Comparison of ENCODE assay signal across 8 cellular contexts in the genomic region with DNA sequence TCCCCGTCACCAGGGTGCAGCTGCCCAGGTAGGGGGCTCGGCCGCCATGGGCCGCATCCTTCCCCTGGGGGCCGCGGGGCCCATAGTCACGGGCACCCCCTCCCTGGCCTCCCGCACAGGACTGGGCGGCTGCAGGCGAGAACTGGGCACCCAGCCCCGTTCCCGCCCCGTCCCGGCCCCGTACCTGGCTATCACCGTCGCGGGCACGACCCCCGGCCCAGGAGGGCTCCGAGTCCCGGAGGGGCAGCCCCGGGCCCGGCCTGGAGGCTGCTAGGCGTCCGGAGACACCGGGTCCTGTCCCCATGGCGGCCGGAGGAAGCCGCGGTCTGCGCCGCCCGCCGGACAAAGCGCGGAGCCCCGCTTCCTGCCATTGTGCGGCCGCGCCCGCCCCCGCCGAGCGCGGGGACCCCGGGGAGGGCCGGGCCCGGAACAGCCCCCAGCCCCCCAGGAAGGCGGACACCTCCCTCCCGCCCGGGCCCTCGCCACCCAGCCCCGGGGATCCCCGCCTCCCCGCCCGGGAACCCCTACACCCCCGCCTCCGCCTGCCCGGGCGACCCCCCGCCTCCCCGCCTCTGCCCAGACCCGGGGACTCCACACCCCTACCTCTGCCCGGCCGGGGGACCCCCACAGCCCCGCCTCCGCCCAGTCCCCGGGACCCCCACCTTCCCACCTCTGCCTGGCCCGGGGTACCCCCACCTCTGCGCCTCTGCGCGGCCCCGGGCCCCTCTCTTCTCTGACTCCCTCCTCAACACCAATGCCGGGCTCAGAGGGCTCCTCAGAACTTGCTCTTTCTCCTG. TPM values are rescaled to one million over a fixed set of nuclear protein-coding genes. Genes with fewer than 3 reads are reported as not detected.
DNase-seq lines count a peak whose midpoint lies in the region; ATAC-seq and TF ChIP-seq lines count a peak whose summit lies in the region.

No MANE protein-coding gene starts in this region.

- no peak overlapping the region for H3K9ac ChIP-seq in rectal smooth muscle tissue (ENCODE audit: low read length)

- no peaks in the 10 kb centered on the region for H3K36me3 Mint-ChIP-seq in immature natural killer cell

- no peaks in the 10 kb centered on the region for H3K9me3 ChIP-seq in ascending aorta

- intact Hi-C loops in ascending aorta (cut with DNase I) = no loop called here
- intact Hi-C loops in left ventricle myocardium superior (cut with micrococcal nuclease) = loop anchor here (5.0 kb wide), 1 partner anchor 67 kb away; the partner anchor contains the start of gene NOL9

- H3K27ac ChIP-seq in ascending aorta = no peak overlapping the region
- no peak overlapping the region for H3K27ac ChIP-seq in rectal smooth muscle tissue (ENCODE audit: low read depth, low read length)

- no peak for TF ChIP-seq CTCF in ascending aorta (IDR thresholded peaks at IDR 0.05)

- H3K4me3 ChIP-seq in ascending aorta (peak overlapping the region; percentile 25 to 52), rectal smooth muscle tissue (ENCODE audit: low read length) (peak overlapping the region; percentile 15)

- H3K4me1 ChIP-seq in ascending aorta = peaks cover 4 to 21% of the 10 kb centered on the region in 2 donors
- H3K4me1 ChIP-seq in rectal smooth muscle tissue (ENCODE audit: control insufficient read depth, insufficient read depth, low read length) = no peaks in the 10 kb centered on the region

- H3K9me3 Mint-ChIP-seq in immature natural killer cell = peaks cover 0 to 3% (median 0%) of the 10 kb centered on the region in 6 donors

- DNase-seq in EH (ENCODE audit: low read depth) = peak; percentile 29
- DNase-seq in ascending aorta (ENCODE audit: low spot score in 2 of 2) = no peak
- no peak for DNase-seq in left ventricle myocardium superior
- no peak for DNase-seq in immature natural killer cell
- DNase-seq in NCI-H2227 (lab: John Stamatoyannopoulos, UW; ENCODE audit: unreplicated experiment) = no peak

- H3K4me3 Mint-ChIP-seq in immature natural killer cell = no peak overlapping the region

- H3K27me3 Mint-ChIP-seq in immature natural killer cell (ENCODE audit: low read depth in 3 of 3) = peaks cover 6 to 11% (median 10%) of the 10 kb centered on the region in 3 donors

- peaks cover 0 to 7% of the 10 kb centered on the region in 2 donors for H3K4me1 Mint-ChIP-seq in immature natural killer cell

- H3K27me3 ChIP-seq in ascending aorta (no peaks in the 10 kb centered on the region), rectal smooth muscle tissue (ENCODE audit: control insufficient read depth, insufficient read depth, low read length) (peaks cover 4% of the 10 kb centered on the region)

- peak; percentile 21 for ATAC-seq in left ventricle myocardium superior
- no peak for ATAC-seq in HG03354 (IDR thresholded peaks at IDR 0.05; ENCODE audit: poor library complexity, severe bottlenecking, unreplicated experiment)
- ATAC-seq in HG02981 (IDR thresholded peaks at IDR 0.05; ENCODE audit: unreplicated experiment) = no peak

- no peak overlapping the region for H3K27ac Mint-ChIP-seq in immature natural killer cell

- H3K36me3 ChIP-seq in ascending aorta (no peaks in the 10 kb centered on the region), rectal smooth muscle tissue (ENCODE audit: control insufficient read depth, insufficient read depth, low read length) (no peaks in the 10 kb centered on the region)

RNA-seq across cellular contexts. Expression of gene PLEKHG5, which starts 6.1 kb away (rescaled TPM):
- total RNA-seq in ascending aorta (11.4 TPM), left ventricle myocardium superior (16.9 TPM)
- under 1 TPM in 1 of 3 donors, not detected in 2; 0.08 TPM for polyA plus RNA-seq in immature natural killer cell

RNA-seq across cellular contexts. Expression of gene TNFRSF25, which starts 19.4 kb away (rescaled TPM):
- total RNA-seq in ascending aorta (18.0 TPM), left ventricle myocardium superior (10.8 TPM)
- 10 to 100 TPM in 1 of 3 donors, 1 to 10 TPM in 2; 3.1 to 15.3 (median 9.8) TPM for polyA plus RNA-seq in immature natural killer cell
